2 cellular contexts compared by ENCODE assay signal in the genomic region with DNA sequence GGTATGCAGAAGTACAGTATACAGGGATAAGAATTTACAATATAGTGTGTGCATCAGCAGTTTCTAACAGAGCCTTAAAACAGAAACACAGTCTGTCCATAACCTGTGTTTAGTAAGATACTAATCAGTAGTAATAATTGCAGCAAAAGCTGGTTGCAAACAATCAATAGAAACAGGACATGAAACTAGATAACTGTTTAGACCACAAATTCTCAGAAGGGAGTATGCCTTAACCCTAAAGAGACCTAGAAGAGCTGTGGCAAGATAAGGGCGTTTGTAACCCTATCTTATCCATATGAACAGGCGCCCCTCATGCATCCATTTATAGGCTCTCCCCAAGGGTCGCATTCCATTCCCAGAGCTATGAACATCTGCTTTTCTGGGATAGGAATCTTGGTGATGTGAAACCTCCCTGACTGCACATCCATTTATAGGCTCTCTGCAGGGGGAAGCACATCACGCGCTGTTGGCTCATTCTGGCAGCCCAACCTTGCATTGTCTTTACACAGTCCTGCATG.
TF ChIP-seq lines count a peak whose summit lies in the region.
"Not testable (repeated sequence)": the region's sequence is repeated elsewhere in the genome, so short reads cannot be mapped to it uniquely, and the experiment has no call there.

No MANE protein-coding gene starts in this region.

TF ChIP-seq in HEK293, 187 proteins besides CTCF, POLR2A, EP300 and RAD21:
- peak; percentile 40; the same call in 1 of the 2 replicates for TF ChIP-seq ZBTB17 (tag by site-specific recombination; IDR thresholded peaks at IDR 0.05)

TF ChIP-seq in K562, 482 proteins besides CTCF, POLR2A, EP300 and RAD21 (continues in another document):
- TF ChIP-seq JUND (IDR thresholded peaks at IDR 0.05; ENCODE audit: borderline replicate concordance, low read depth, low read length) (peak; percentile 42; the same call in 1 of the 2 replicates), KLF16 (IDR thresholded peaks at IDR 0.05) (peak; percentile 88), ZNF444 (CRISPR knock-in tag; IDR thresholded peaks at IDR 0.05) (0 out of 2 replicates have a peak, but pooled peaks have one; percentile 52), TEAD4 (IDR thresholded peaks at IDR 0.05; ENCODE audit: low read length) (peak; percentile 88), SRF (CRISPR knock-in tag; IDR thresholded peaks at IDR 0.05) (peak in 1 of 2 experiments; percentile 86; a peak in 2 of 4 replicates), MAZ (CRISPR knock-in tag; conservative IDR thresholded peaks at IDR 0.05 in 1 of 2, IDR thresholded peaks at IDR 0.05 in 1 of 2) (peak; percentile 33 to 42; a peak in 2 of 4 replicates), MTA1 (IDR thresholded peaks at IDR 0.05; ENCODE audit: borderline replicate concordance) (peak; percentile 69; the same call in 1 of the 2 replicates), TAL1 (IDR thresholded peaks at IDR 0.05) (peak; percentile 91), ZNF311 (CRISPR knock-in tag; IDR thresholded peaks at IDR 0.05) (peak; percentile 76; the same call in 1 of the 2 replicates), NCOR1 (IDR thresholded peaks at IDR 0.05) (peak; percentile 94), TCF3 (CRISPR knock-in tag; IDR thresholded peaks at IDR 0.05) (peak; percentile 95), MTA3 (IDR thresholded peaks at IDR 0.05; ENCODE audit: borderline replicate concordance) (peak; percentile 82), TAF9B (IDR thresholded peaks at IDR 0.05; ENCODE audit: partially characterized antibody) (peak; percentile 52), LCOR (CRISPR knock-in tag; IDR thresholded peaks at IDR 0.05) (0 out of 2 replicates have a peak, but pooled peaks have one; percentile 24), CREM (IDR thresholded peaks at IDR 0.05; ENCODE audit: low read depth) (0 out of 2 replicates have a peak, but pooled peaks have one; percentile 61), ZBTB17 (CRISPR knock-in tag; IDR thresholded peaks at IDR 0.05) (peak; percentile 92), CBFA2T3 (IDR thresholded peaks at IDR 0.05) (peak; percentile 95), MYNN (IDR thresholded peaks at IDR 0.05) (0 out of 2 replicates have a peak, but pooled peaks have one; percentile 24), SMAD4 (CRISPR knock-in tag; conservative IDR thresholded peaks at IDR 0.05) (peak; percentile 80), RCOR1 (IDR thresholded peaks at IDR 0.05; ENCODE audit: borderline replicate concordance in 1 of 2, low read depth in 2 of 2, low read length in 2 of 2) (peak; percentile 53 to 60; a peak in 2 of 4 replicates), POLR2AphosphoS5 (IDR thresholded peaks at IDR 0.05; ENCODE audit: control insufficient read depth, insufficient read depth, low read depth, low read length) (peak; percentile 64; the same call in 1 of the 2 replicates), NBN (IDR thresholded peaks at IDR 0.05; ENCODE audit: low read depth) (peak; percentile 65; the same call in 1 of the 2 replicates), HDAC3 (IDR thresholded peaks at IDR 0.05; ENCODE audit: borderline replicate concordance, partially characterized antibody) (peak; percentile 87), TFAP4 (CRISPR knock-in tag; IDR thresholded peaks at IDR 0.05; ENCODE audit: borderline replicate concordance) (0 out of 2 replicates have a peak, but pooled peaks have one; percentile 22), AFF4 (CRISPR knock-in tag; IDR thresholded peaks at IDR 0.05) (0 out of 2 replicates have a peak, but pooled peaks have one; percentile 35), SMARCA4 (IDR thresholded peaks at IDR 0.05) (peak; percentile 92), SOX6 (IDR thresholded peaks at IDR 0.05) (peak; percentile 92), GATAD2A (IDR thresholded peaks at IDR 0.05) (peak; percentile 84; the same call in 1 of the 2 replicates), PML (IDR thresholded peaks at IDR 0.05; ENCODE audit: low read length) (peak; percentile 50; the same call in 1 of the 2 replicates), ESRRA (IDR thresholded peaks at IDR 0.05; ENCODE audit: borderline replicate concordance, low read depth) (0 out of 2 replicates have a peak, but pooled peaks have one; percentile 47), STAT5A (IDR thresholded peaks at IDR 0.05; ENCODE audit: borderline replicate concordance, low read length) (peak; percentile 69), DPF2 (IDR thresholded peaks at IDR 0.05) (peak; percentile 85), HDAC2 (IDR thresholded peaks at IDR 0.05) (peak; percentile 92), BCOR (IDR thresholded peaks at IDR 0.05) (0 out of 2 replicates have a peak, but pooled peaks have one; percentile 37), CXXC5 (CRISPR knock-in tag; IDR thresholded peaks at IDR 0.05) (peak; percentile 68), ZNF324 (CRISPR knock-in tag; IDR thresholded peaks at IDR 0.05) (0 out of 2 replicates have a peak, but pooled peaks have one; percentile 40), ZEB2 (IDR thresholded peaks at IDR 0.05) (peak; percentile 48; the same call in 1 of the 2 replicates), GATAD2B (IDR thresholded peaks at IDR 0.05; ENCODE audit: borderline replicate concordance) (peak; percentile 82), CBFA2T2 (conservative IDR thresholded peaks at IDR 0.05) (peak; percentile 95), ARID1B (IDR thresholded peaks at IDR 0.05) (peak; percentile 96), MEF2D (tag; conservative IDR thresholded peaks at IDR 0.05; ENCODE audit: low read depth) (peak; percentile 89), TBL1XR1 (IDR thresholded peaks at IDR 0.05; ENCODE audit: low read length in 2 of 2) (0 out of 4 replicates have a peak, but pooled peaks of 1 of the 2 experiments have one; percentile 32)
- not testable (repeated sequence) for TF ChIP-seq JUND (tag; IDR thresholded peaks at IDR 0.05; ENCODE audit: borderline replicate concordance, low read depth, low read length); TEAD4 (CRISPR knock-in tag; IDR thresholded peaks at IDR 0.05; ENCODE audit: borderline replicate concordance); MYNN (CRISPR knock-in tag; IDR thresholded peaks at IDR 0.05)
- TF ChIP-seq, protein P1, sequence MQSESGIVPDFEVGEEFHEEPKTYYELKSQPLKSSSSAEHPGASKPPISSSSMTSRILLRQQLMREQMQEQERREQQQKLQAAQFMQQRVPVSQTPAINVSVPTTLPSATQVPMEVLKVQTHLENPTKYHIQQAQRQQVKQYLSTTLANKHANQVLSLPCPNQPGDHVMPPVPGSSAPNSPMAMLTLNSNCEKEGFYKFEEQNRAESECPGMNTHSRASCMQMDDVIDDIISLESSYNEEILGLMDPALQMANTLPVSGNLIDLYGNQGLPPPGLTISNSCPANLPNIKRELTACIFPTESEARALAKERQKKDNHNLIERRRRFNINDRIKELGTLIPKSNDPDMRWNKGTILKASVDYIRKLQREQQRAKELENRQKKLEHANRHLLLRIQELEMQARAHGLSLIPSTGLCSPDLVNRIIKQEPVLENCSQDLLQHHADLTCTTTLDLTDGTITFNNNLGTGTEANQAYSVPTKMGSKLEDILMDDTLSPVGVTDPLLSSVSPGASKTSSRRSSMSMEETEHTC (IDR thresholded peaks at IDR 0.05) = peak; percentile 80
- TF ChIP-seq, protein P2, sequence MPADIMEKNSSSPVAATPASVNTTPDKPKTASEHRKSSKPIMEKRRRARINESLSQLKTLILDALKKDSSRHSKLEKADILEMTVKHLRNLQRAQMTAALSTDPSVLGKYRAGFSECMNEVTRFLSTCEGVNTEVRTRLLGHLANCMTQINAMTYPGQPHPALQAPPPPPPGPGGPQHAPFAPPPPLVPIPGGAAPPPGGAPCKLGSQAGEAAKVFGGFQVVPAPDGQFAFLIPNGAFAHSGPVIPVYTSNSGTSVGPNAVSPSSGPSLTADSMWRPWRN (IDR thresholded peaks at IDR 0.05; ENCODE audit: low read depth) = peak; percentile 68; the same call in 1 of the 2 replicates
- TF ChIP-seq, protein P3, sequence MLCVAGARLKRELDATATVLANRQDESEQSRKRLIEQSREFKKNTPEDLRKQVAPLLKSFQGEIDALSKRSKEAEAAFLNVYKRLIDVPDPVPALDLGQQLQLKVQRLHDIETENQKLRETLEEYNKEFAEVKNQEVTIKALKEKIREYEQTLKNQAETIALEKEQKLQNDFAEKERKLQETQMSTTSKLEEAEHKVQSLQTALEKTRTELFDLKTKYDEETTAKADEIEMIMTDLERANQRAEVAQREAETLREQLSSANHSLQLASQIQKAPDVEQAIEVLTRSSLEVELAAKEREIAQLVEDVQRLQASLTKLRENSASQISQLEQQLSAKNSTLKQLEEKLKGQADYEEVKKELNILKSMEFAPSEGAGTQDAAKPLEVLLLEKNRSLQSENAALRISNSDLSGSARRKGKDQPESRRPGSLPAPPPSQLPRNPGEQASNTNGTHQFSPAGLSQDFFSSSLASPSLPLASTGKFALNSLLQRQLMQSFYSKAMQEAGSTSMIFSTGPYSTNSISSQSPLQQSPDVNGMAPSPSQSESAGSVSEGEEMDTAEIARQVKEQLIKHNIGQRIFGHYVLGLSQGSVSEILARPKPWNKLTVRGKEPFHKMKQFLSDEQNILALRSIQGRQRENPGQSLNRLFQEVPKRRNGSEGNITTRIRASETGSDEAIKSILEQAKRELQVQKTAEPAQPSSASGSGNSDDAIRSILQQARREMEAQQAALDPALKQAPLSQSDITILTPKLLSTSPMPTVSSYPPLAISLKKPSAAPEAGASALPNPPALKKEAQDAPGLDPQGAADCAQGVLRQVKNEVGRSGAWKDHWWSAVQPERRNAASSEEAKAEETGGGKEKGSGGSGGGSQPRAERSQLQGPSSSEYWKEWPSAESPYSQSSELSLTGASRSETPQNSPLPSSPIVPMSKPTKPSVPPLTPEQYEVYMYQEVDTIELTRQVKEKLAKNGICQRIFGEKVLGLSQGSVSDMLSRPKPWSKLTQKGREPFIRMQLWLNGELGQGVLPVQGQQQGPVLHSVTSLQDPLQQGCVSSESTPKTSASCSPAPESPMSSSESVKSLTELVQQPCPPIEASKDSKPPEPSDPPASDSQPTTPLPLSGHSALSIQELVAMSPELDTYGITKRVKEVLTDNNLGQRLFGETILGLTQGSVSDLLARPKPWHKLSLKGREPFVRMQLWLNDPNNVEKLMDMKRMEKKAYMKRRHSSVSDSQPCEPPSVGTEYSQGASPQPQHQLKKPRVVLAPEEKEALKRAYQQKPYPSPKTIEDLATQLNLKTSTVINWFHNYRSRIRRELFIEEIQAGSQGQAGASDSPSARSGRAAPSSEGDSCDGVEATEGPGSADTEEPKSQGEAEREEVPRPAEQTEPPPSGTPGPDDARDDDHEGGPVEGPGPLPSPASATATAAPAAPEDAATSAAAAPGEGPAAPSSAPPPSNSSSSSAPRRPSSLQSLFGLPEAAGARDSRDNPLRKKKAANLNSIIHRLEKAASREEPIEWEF (CRISPR knock-in tag; IDR thresholded peaks at IDR 0.05) = peak; percentile 66; the same call in 1 of the 2 replicates
- TF ChIP-seq, protein P4, sequence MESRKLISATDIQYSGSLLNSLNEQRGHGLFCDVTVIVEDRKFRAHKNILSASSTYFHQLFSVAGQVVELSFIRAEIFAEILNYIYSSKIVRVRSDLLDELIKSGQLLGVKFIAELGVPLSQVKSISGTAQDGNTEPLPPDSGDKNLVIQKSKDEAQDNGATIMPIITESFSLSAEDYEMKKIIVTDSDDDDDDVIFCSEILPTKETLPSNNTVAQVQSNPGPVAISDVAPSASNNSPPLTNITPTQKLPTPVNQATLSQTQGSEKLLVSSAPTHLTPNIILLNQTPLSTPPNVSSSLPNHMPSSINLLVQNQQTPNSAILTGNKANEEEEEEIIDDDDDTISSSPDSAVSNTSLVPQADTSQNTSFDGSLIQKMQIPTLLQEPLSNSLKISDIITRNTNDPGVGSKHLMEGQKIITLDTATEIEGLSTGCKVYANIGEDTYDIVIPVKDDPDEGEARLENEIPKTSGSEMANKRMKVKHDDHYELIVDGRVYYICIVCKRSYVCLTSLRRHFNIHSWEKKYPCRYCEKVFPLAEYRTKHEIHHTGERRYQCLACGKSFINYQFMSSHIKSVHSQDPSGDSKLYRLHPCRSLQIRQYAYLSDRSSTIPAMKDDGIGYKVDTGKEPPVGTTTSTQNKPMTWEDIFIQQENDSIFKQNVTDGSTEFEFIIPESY (CRISPR knock-in tag; IDR thresholded peaks at IDR 0.05) = peak; percentile 18; the same call in 1 of the 2 replicates
- TF ChIP-seq, protein P5, sequence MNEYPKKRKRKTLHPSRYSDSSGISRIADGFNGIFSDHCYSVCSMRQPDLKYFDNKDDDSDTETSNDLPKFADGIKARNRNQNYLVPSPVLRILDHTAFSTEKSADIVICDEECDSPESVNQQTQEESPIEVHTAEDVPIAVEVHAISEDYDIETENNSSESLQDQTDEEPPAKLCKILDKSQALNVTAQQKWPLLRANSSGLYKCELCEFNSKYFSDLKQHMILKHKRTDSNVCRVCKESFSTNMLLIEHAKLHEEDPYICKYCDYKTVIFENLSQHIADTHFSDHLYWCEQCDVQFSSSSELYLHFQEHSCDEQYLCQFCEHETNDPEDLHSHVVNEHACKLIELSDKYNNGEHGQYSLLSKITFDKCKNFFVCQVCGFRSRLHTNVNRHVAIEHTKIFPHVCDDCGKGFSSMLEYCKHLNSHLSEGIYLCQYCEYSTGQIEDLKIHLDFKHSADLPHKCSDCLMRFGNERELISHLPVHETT (CRISPR knock-in tag; conservative IDR thresholded peaks at IDR 0.05 in 1 of 2, IDR thresholded peaks at IDR 0.05 in 1 of 2) = peak in 1 of 2 experiments; percentile 54; a peak in 1 of 4 replicates
